Comparison of ENCODE assay signal across 1 cellular context in genomic region chr12:45728625-45729232, GRCh38.
A peak's percentile ranks its signal among the peaks of the same experiment; 100 is the strongest.
TF ChIP-seq lines count a peak whose summit lies in the region.

No MANE protein-coding gene starts in this region.

TF ChIP-seq in K562, 482 proteins besides CTCF, POLR2A, EP300 and RAD21 (continued from another document and continues in another):
- TF ChIP-seq, protein P1, sequence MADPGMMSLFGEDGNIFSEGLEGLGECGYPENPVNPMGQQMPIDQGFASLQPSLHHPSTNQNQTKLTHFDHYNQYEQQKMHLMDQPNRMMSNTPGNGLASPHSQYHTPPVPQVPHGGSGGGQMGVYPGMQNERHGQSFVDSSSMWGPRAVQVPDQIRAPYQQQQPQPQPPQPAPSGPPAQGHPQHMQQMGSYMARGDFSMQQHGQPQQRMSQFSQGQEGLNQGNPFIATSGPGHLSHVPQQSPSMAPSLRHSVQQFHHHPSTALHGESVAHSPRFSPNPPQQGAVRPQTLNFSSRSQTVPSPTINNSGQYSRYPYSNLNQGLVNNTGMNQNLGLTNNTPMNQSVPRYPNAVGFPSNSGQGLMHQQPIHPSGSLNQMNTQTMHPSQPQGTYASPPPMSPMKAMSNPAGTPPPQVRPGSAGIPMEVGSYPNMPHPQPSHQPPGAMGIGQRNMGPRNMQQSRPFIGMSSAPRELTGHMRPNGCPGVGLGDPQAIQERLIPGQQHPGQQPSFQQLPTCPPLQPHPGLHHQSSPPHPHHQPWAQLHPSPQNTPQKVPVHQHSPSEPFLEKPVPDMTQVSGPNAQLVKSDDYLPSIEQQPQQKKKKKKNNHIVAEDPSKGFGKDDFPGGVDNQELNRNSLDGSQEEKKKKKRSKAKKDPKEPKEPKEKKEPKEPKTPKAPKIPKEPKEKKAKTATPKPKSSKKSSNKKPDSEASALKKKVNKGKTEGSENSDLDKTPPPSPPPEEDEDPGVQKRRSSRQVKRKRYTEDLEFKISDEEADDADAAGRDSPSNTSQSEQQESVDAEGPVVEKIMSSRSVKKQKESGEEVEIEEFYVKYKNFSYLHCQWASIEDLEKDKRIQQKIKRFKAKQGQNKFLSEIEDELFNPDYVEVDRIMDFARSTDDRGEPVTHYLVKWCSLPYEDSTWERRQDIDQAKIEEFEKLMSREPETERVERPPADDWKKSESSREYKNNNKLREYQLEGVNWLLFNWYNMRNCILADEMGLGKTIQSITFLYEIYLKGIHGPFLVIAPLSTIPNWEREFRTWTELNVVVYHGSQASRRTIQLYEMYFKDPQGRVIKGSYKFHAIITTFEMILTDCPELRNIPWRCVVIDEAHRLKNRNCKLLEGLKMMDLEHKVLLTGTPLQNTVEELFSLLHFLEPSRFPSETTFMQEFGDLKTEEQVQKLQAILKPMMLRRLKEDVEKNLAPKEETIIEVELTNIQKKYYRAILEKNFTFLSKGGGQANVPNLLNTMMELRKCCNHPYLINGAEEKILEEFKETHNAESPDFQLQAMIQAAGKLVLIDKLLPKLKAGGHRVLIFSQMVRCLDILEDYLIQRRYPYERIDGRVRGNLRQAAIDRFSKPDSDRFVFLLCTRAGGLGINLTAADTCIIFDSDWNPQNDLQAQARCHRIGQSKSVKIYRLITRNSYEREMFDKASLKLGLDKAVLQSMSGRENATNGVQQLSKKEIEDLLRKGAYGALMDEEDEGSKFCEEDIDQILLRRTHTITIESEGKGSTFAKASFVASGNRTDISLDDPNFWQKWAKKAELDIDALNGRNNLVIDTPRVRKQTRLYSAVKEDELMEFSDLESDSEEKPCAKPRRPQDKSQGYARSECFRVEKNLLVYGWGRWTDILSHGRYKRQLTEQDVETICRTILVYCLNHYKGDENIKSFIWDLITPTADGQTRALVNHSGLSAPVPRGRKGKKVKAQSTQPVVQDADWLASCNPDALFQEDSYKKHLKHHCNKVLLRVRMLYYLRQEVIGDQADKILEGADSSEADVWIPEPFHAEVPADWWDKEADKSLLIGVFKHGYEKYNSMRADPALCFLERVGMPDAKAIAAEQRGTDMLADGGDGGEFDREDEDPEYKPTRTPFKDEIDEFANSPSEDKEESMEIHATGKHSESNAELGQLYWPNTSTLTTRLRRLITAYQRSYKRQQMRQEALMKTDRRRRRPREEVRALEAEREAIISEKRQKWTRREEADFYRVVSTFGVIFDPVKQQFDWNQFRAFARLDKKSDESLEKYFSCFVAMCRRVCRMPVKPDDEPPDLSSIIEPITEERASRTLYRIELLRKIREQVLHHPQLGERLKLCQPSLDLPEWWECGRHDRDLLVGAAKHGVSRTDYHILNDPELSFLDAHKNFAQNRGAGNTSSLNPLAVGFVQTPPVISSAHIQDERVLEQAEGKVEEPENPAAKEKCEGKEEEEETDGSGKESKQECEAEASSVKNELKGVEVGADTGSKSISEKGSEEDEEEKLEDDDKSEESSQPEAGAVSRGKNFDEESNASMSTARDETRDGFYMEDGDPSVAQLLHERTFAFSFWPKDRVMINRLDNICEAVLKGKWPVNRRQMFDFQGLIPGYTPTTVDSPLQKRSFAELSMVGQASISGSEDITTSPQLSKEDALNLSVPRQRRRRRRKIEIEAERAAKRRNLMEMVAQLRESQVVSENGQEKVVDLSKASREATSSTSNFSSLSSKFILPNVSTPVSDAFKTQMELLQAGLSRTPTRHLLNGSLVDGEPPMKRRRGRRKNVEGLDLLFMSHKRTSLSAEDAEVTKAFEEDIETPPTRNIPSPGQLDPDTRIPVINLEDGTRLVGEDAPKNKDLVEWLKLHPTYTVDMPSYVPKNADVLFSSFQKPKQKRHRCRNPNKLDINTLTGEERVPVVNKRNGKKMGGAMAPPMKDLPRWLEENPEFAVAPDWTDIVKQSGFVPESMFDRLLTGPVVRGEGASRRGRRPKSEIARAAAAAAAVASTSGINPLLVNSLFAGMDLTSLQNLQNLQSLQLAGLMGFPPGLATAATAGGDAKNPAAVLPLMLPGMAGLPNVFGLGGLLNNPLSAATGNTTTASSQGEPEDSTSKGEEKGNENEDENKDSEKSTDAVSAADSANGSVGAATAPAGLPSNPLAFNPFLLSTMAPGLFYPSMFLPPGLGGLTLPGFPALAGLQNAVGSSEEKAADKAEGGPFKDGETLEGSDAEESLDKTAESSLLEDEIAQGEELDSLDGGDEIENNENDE (IDR thresholded peaks at IDR 0.05; ENCODE audit: low read depth, low read length): no peak
- TF ChIP-seq ZNF217 (CRISPR knock-in tag; IDR thresholded peaks at IDR 0.05) (no peak), HSF4 (CRISPR knock-in tag; IDR thresholded peaks at IDR 0.05; ENCODE audit: borderline replicate concordance) (0 out of 2 replicates have a peak, but pooled peaks have one; percentile 35), MITF (IDR thresholded peaks at IDR 0.05) (no peak), PHB2 (IDR thresholded peaks at IDR 0.05; ENCODE audit: low read depth) (no peak), NFATC3 (IDR thresholded peaks at IDR 0.05) (no peak), RFX7 (CRISPR knock-in tag; IDR thresholded peaks at IDR 0.05) (no peak), NR2F6 (CRISPR knock-in tag; IDR thresholded peaks at IDR 0.05) (no peak), CBX3 (IDR thresholded peaks at IDR 0.05; ENCODE audit: borderline replicate concordance in 1 of 2, low read length in 2 of 2) (peak in 1 of 2 experiments; percentile 34; a peak in 1 of 3 replicates), SNRNP70 (optimal IDR thresholded peaks at IDR 0.05; ENCODE audit: low read depth, low read length) (no peak), IRF9 (tag; IDR thresholded peaks at IDR 0.05) (no peak), CHD4 (IDR thresholded peaks at IDR 0.05; ENCODE audit: insufficient read depth, insufficient replicate concordance, low read depth, low read length, poor library complexity, severe bottlenecking) (no peak), ATF7 (IDR thresholded peaks at IDR 0.05) (peak; percentile 91), ZNF740 (CRISPR knock-in tag; IDR thresholded peaks at IDR 0.05) (peak; percentile 65), ZNF740 (tag; IDR thresholded peaks at IDR 0.05) (no peak), MYBL2 (IDR thresholded peaks at IDR 0.05; ENCODE audit: low read depth) (peak; percentile 81), MYBL2 (CRISPR knock-in tag; IDR thresholded peaks at IDR 0.05; ENCODE audit: borderline replicate concordance) (no peak), CCAR2 (IDR thresholded peaks at IDR 0.05; ENCODE audit: low read depth, low read length) (no peak), SLC30A9 (CRISPR knock-in tag; IDR thresholded peaks at IDR 0.05) (no peak), GATAD2B (IDR thresholded peaks at IDR 0.05; ENCODE audit: borderline replicate concordance) (peak; percentile 73), POLR3A (IDR thresholded peaks at IDR 0.05; ENCODE audit: borderline replicate concordance, extremely low read depth, insufficient read depth, insufficient read length) (no peak), SMARCA5 (IDR thresholded peaks at IDR 0.05) (no peak), TEAD1 (CRISPR knock-in tag; IDR thresholded peaks at IDR 0.05) (peak in 1 of 2 experiments; percentile 91; a peak in 1 of 4 replicates), SPI1 (IDR thresholded peaks at IDR 0.05; ENCODE audit: borderline replicate concordance, low read depth, low read length) (no peak), SMAD3 (CRISPR knock-in tag; conservative IDR thresholded peaks at IDR 0.05) (0 out of 2 replicates have a peak, but pooled peaks have one; percentile 31)
- TF ChIP-seq, protein P2, sequence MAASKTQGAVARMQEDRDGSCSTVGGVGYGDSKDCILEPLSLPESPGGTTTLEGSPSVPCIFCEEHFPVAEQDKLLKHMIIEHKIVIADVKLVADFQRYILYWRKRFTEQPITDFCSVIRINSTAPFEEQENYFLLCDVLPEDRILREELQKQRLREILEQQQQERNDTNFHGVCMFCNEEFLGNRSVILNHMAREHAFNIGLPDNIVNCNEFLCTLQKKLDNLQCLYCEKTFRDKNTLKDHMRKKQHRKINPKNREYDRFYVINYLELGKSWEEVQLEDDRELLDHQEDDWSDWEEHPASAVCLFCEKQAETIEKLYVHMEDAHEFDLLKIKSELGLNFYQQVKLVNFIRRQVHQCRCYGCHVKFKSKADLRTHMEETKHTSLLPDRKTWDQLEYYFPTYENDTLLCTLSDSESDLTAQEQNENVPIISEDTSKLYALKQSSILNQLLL (CRISPR knock-in tag; IDR thresholded peaks at IDR 0.05; ENCODE audit: borderline replicate concordance): no peak
- TF ChIP-seq, protein P3, sequence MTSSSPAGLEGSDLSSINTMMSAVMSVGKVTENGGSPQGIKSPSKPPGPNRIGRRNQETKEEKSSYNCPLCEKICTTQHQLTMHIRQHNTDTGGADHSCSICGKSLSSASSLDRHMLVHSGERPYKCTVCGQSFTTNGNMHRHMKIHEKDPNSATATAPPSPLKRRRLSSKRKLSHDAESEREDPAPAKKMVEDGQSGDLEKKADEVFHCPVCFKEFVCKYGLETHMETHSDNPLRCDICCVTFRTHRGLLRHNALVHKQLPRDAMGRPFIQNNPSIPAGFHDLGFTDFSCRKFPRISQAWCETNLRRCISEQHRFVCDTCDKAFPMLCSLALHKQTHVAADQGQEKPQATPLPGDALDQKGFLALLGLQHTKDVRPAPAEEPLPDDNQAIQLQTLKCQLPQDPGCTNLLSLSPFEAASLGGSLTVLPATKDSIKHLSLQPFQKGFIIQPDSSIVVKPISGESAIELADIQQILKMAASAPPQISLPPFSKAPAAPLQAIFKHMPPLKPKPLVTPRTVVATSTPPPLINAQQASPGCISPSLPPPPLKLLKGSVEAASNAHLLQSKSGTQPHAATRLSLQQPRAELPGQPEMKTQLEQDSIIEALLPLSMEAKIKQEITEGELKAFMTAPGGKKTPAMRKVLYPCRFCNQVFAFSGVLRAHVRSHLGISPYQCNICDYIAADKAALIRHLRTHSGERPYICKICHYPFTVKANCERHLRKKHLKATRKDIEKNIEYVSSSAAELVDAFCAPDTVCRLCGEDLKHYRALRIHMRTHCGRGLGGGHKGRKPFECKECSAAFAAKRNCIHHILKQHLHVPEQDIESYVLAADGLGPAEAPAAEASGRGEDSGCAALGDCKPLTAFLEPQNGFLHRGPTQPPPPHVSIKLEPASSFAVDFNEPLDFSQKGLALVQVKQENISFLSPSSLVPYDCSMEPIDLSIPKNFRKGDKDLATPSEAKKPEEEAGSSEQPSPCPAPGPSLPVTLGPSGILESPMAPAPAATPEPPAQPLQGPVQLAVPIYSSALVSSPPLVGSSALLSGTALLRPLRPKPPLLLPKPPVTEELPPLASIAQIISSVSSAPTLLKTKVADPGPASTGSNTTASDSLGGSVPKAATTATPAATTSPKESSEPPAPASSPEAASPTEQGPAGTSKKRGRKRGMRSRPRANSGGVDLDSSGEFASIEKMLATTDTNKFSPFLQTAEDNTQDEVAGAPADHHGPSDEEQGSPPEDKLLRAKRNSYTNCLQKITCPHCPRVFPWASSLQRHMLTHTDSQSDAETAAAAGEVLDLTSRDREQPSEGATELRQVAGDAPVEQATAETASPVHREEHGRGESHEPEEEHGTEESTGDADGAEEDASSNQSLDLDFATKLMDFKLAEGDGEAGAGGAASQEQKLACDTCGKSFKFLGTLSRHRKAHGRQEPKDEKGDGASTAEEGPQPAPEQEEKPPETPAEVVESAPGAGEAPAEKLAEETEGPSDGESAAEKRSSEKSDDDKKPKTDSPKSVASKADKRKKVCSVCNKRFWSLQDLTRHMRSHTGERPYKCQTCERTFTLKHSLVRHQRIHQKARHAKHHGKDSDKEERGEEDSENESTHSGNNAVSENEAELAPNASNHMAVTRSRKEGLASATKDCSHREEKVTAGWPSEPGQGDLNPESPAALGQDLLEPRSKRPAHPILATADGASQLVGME (CRISPR knock-in tag; IDR thresholded peaks at IDR 0.05): no peak
- TF ChIP-seq, protein P4, sequence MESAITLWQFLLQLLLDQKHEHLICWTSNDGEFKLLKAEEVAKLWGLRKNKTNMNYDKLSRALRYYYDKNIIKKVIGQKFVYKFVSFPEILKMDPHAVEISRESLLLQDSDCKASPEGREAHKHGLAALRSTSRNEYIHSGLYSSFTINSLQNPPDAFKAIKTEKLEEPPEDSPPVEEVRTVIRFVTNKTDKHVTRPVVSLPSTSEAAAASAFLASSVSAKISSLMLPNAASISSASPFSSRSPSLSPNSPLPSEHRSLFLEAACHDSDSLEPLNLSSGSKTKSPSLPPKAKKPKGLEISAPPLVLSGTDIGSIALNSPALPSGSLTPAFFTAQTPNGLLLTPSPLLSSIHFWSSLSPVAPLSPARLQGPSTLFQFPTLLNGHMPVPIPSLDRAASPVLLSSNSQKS (CRISPR knock-in tag; IDR thresholded peaks at IDR 0.05): no peak
